15 cellular contexts compared by ENCODE assay signal in the genomic region with DNA sequence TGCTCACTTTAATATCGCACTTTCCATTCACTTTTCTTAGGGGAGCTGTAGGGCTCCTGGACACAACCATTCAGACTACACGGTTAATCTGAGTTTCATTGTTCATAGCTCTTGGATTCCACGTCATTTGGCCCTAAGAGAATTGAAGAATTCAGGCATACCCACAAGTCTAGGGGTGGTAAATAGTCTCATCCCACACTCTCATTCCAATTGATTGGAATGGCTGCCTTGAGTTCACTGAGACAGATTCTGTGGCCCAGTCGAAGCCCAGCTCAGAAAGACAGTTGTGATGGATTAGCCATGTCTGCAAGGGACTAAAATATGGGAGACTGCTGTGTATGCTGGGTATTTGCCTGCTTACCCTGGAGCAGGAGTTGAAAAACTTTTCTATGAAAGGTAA.
"Had no signal": no experiment of that assay in that cellular context is flagged by ENCODE, and none has a peak within 500 bp of the region (broad histone marks: within the 10 kb centered on the region; RNA-seq: fewer than 3 reads in every experiment).

No MANE protein-coding gene starts in this region.

- H3K4me3 ChIP-seq: colonic mucosa, heart right ventricle, mucosa of descending colon, neural progenitor cell, ovary, smooth muscle cell, thyroid gland had no signal

- H3K4me1 ChIP-seq: heart right ventricle, neural progenitor cell had no signal

- ATAC-seq: heart right ventricle; left lobe of liver; natural killer cell treated with Interleukin-12 subunit alpha and Interleukin-12 subunit beta and Interleukin-15 and Interleukin-18, amount 100 ng/mL, for 72 hours had no signal

- H3K36me3 ChIP-seq: colonic mucosa, heart right ventricle, neural progenitor cell, ovary, thyroid gland had no signal

- H3K27ac ChIP-seq: colonic mucosa, heart right ventricle, neural progenitor cell, ovary, thyroid gland had no signal

- H3K9me3 ChIP-seq: colonic mucosa, ovary, thyroid gland had no signal

- H3K27me3 ChIP-seq: colonic mucosa, heart right ventricle, neural progenitor cell, ovary, thyroid gland had no signal

- DNase-seq: colonic mucosa; dermis blood vessel endothelial cell; heart right ventricle; hypothalamus; mucosa of descending colon; nucleus accumbens; ovary; right cardiac atrium; stimulated activated CD4-positive, alpha-beta T cell treated with anti-CD3 and anti-CD28 coated beads, Interleukin-2, amount 100 ng/mL, for 48 hours; stimulated activated naive CD4-positive, alpha-beta T cell treated with Interleukin-2 at 50 U/mL for 16 hours; thyroid gland had no signal
